ENCODE assay signal across 8 cellular contexts in genomic region chr19:36528194-36528920, GRCh38.
DNase-seq lines count a peak whose midpoint lies in the region; ATAC-seq and TF ChIP-seq lines count a peak whose summit lies in the region.

Gene ZNF260 (minus strand): TSS chr19:36528271. CDS start chr19:36515238, 13,033 bp downstream.

- H3K27ac ChIP-seq in cingulate gyrus (ENCODE audit: low read depth, low read length): peak within 1 kb of the TSS; percentile 95

- peak; percentile 81 for TF ChIP-seq POLR2A in GM19099 (IDR thresholded peaks at IDR 0.05; ENCODE audit: extremely low read depth, insufficient read length, low read depth)

- DNase-seq in AML-193 (lab: John Stamatoyannopoulos, UW) (peak; percentile 81 to 85), NCI-H524 (lab: John Stamatoyannopoulos, UW) (peak; percentile 95 to 98), kidney glomerular epithelial cell (lab: John Stamatoyannopoulos, UW) (peak; percentile 91)
- DNase-seq in activated CD4-positive, alpha-beta T cell treated with anti-CD3 and anti-CD28 coated beads for 4 hours: peak; percentile 89 to 90
- DNase-seq in stimulated activated CD4-positive, alpha-beta T cell treated with anti-CD3 and anti-CD28 coated beads, Interleukin-15, amount 100 ng/mL, for 48 hours (ENCODE audit: low read depth in 2 of 2): peak; percentile 87 to 88

- peak; percentile 88 for ATAC-seq in HG03432 (IDR thresholded peaks at IDR 0.05; ENCODE audit: unreplicated experiment)

Comparison
In these comparisons a context has a peak if more than half of its experiments do, and no peak if none do; other contexts are left out.
1. Peak in every context shown above with its lines: DNase-seq, ATAC-seq and H3K27ac ChIP-seq.